In genomic region chr3:104952160-104952559, GRCh38 we compare ENCODE assay signal across 17 cellular contexts.
DNase-seq lines count a peak whose midpoint lies in the region; ATAC-seq, FAIRE-seq and TF ChIP-seq lines count a peak whose summit lies in the region.
"Had no signal": no experiment of that assay in that cellular context is flagged by ENCODE, and none has a peak within 500 bp of the region (broad histone marks: within the 10 kb centered on the region; RNA-seq: fewer than 3 reads in every experiment).

No MANE protein-coding gene starts in this region.

- H4K20me1 ChIP-seq in PC-3 (ENCODE audit: low read length) (no peaks in the 10 kb centered on the region), endothelial cell of umbilical vein (replicated peaks; ENCODE audit: control insufficient read depth, extremely low read depth, insufficient read depth, low read length) (no peaks in the 10 kb centered on the region)

- TF ChIP-seq CTCF in 22Rv1 (IDR thresholded peaks at IDR 0.05) (no peak), PC-3 (conservative IDR thresholded peaks at IDR 0.05; ENCODE audit: low read depth, low read length) (no peak), endothelial cell of umbilical vein (IDR thresholded peaks at IDR 0.05; ENCODE audit: extremely low read depth in 1 of 2, insufficient read depth in 1 of 2, low read depth in 1 of 2, low read length in 2 of 2) (no peak)

- H3K9ac ChIP-seq in PC-3 (ENCODE audit: low read length): peak overlapping the region; percentile 28
- no peak overlapping the region for H3K9ac ChIP-seq in endothelial cell of umbilical vein (replicated peaks; ENCODE audit: extremely low read depth, insufficient read depth, low read length)
- no peak overlapping the region for H3K9ac ChIP-seq in neuronal stem cell (ENCODE audit: low read depth, low read length, poor library complexity)

- H3K79me2 ChIP-seq in PC-3 (ENCODE audit: low read length): no peaks in the 10 kb centered on the region
- no peaks in the 10 kb centered on the region for H3K79me2 ChIP-seq in endothelial cell of umbilical vein (ENCODE audit: control insufficient read depth, insufficient read depth, low read length)

- no peak overlapping the region for H3K14ac ChIP-seq in neuronal stem cell (ENCODE audit: low read length)

- no peaks in the 10 kb centered on the region for H3K79me1 ChIP-seq in neuronal stem cell (ENCODE audit: low read depth, low read length)

- no peak overlapping the region for H2BK5ac ChIP-seq in neuronal stem cell (ENCODE audit: low read length)

- H3K9me2 ChIP-seq in PC-3 (replicated peaks; ENCODE audit: low read length): no peaks in the 10 kb centered on the region

- H3K4ac ChIP-seq in neuronal stem cell (ENCODE audit: low read length): no peak overlapping the region

- no peak overlapping the region for H2BK15ac ChIP-seq in neuronal stem cell (ENCODE audit: low read length)

- H3K27ac ChIP-seq in 22Rv1 (peak overlapping the region; percentile 20), PC-3 (ENCODE audit: low read length) (peak overlapping the region; percentile 92), endothelial cell of umbilical vein (ENCODE audit: insufficient read depth, low read depth, low read length) (no peak overlapping the region), neuronal stem cell (replicated peaks; ENCODE audit: low read length) (no peak overlapping the region)
- H3K27ac ChIP-seq: RWPE1 had no signal

- no peaks in the 10 kb centered on the region for H3K27me3 ChIP-seq in PC-3 (ENCODE audit: low read length)
- H3K27me3 ChIP-seq in endothelial cell of umbilical vein (ENCODE audit: control insufficient read depth in 2 of 2, insufficient read depth in 2 of 2, low read length in 2 of 2): no peaks in the 10 kb centered on the region
- H3K27me3 ChIP-seq in neuronal stem cell (ENCODE audit: control insufficient read depth in 3 of 3, insufficient read depth in 3 of 3, low read depth in 1 of 3, low read length in 3 of 3): no peaks in the 10 kb centered on the region

- POLR2A ChIA-PET in PC-3 (lab: Charles Lee; ENCODE audit: unreplicated experiment): no interaction called here
- POLR2A ChIA-PET in endothelial cell of umbilical vein (lab: Charles Lee): no interaction called here

- no peaks in the 10 kb centered on the region for H3F3A ChIP-seq in PC-3 (ENCODE audit: low read length, unreplicated experiment)

- no peak overlapping the region for H4K91ac ChIP-seq in neuronal stem cell (ENCODE audit: low read depth, low read length, poor library complexity)

- H3K9me3 ChIP-seq in PC-3 (ENCODE audit: low read length) (no peaks in the 10 kb centered on the region), endothelial cell of umbilical vein (replicated peaks; ENCODE audit: control insufficient read depth, insufficient read depth, low read length) (no peaks in the 10 kb centered on the region), neuronal stem cell (replicated peaks in 1 of 2; ENCODE audit: control insufficient read depth in 2 of 2, insufficient read depth in 1 of 2, low read depth in 1 of 2, low read length in 2 of 2) (no peaks in the 10 kb centered on the region)

- TF ChIP-seq POLR2A in endothelial cell of umbilical vein (IDR thresholded peaks at IDR 0.05; ENCODE audit: low read depth, low read length): no peak

- no peak; the same call in 1 of the 2 replicates for ATAC-seq in PC-3

- H2AK5ac ChIP-seq in neuronal stem cell (ENCODE audit: low read depth, low read length): no peak overlapping the region

- H3K18ac ChIP-seq in neuronal stem cell (ENCODE audit: low read length): no peak overlapping the region

- H3K4me2 ChIP-seq in PC-3 (ENCODE audit: low read length): peak overlapping the region; percentile 48; the same call in 1 of the 2 replicates
- H3K4me2 ChIP-seq in endothelial cell of umbilical vein (ENCODE audit: insufficient read depth, low read length): peak overlapping the region; percentile 8
- no peak overlapping the region for H3K4me2 ChIP-seq in neuronal stem cell (ENCODE audit: insufficient read depth, low read length, poor library complexity, severe bottlenecking)

- no peak for FAIRE-seq in endothelial cell of umbilical vein (lab: Jason Lieb, UNC)
- FAIRE-seq: A204.1 had no signal

- H2BK12ac ChIP-seq in neuronal stem cell (ENCODE audit: low read length): no peak overlapping the region

- DNase-seq in PC-3: no peak
- DNase-seq in endothelial cell of umbilical vein (ENCODE audit: low read depth, low spot score): peak; percentile 20
- no peak for DNase-seq in neuronal stem cell (ENCODE audit: low spot score)
- no peak for DNase-seq in anterior cingulate cortex (lab: John Stamatoyannopoulos, UW)
- DNase-seq in stimulated activated CD4-positive, alpha-beta T cell treated with anti-CD3 and anti-CD28 coated beads, Interleukin-2, amount 100 ng/mL, for 48 hours: no peak
- DNase-seq in NCI-H1105 (lab: John Stamatoyannopoulos, UW): no peak
- DNase-seq in cerebellar cortex (ENCODE audit: low spot score): no peak
- DNase-seq: COR-L47, MV-4-11, NCI-H1436, NCI-H2081, NCI-H2227 treated with DMSO at 0.1 percent for 48 hours, NCI-H526, OCI-M1 had no signal

- H3K4me3 ChIP-seq in PC-3 (ENCODE audit: low read length) (no peak overlapping the region), endothelial cell of umbilical vein (replicated peaks in 1 of 3; ENCODE audit: insufficient read depth in 1 of 3, low read depth in 1 of 3, low read length in 3 of 3) (no peak overlapping the region), neuronal stem cell (ENCODE audit: low read length in 2 of 2) (no peak overlapping the region)

- dilution Hi-C loops in endothelial cell of umbilical vein (cut with MboI; ENCODE audit: extremely low pct_ligation_motif_present, low sequenced_read_pairs): no loop called here

- H3K23ac ChIP-seq in neuronal stem cell (ENCODE audit: low read depth, low read length, poor library complexity): no peak overlapping the region

- H3K4me1 ChIP-seq in PC-3 (ENCODE audit: insufficient read depth, low read length) (peaks cover 21% of the 10 kb centered on the region), endothelial cell of umbilical vein (ENCODE audit: control insufficient read depth, extremely low read depth, insufficient read depth, low read length) (peaks cover 8% of the 10 kb centered on the region), neuronal stem cell (ENCODE audit: control insufficient read depth in 2 of 2, insufficient read depth in 1 of 2, low read depth in 1 of 2, low read length in 2 of 2) (no peaks in the 10 kb centered on the region)

- H2AFZ ChIP-seq in PC-3 (ENCODE audit: low read length) (0 out of 2 replicates have a peak overlapping the region, but pooled peaks have one; percentile 22), endothelial cell of umbilical vein (ENCODE audit: low read depth, low read length) (peak overlapping the region; percentile 14), neuronal stem cell (ENCODE audit: low read length) (peak overlapping the region; percentile 1)

- no peak overlapping the region for H2BK120ac ChIP-seq in neuronal stem cell (ENCODE audit: low read depth, low read length)

- H3K9me1 ChIP-seq in endothelial cell of umbilical vein (replicated peaks; ENCODE audit: control insufficient read depth, extremely low read depth, insufficient read depth, low read length): no peaks in the 10 kb centered on the region

- intact Hi-C loops in PC-3 (cut with micrococcal nuclease): loop anchor here (1.0 to 10.0 kb wide), 4 partner anchors 233 to 414 kb away; partner anchors contain the start of gene ALCAM
- intact Hi-C loops in endothelial cell of umbilical vein (cut with micrococcal nuclease): no loop called here

- H3K36me3 ChIP-seq in PC-3 (ENCODE audit: low read depth, low read length) (no peaks in the 10 kb centered on the region), endothelial cell of umbilical vein (ENCODE audit: control insufficient read depth in 2 of 2, extremely low read depth in 1 of 2, insufficient read depth in 2 of 2, low read length in 2 of 2) (no peaks in the 10 kb centered on the region), neuronal stem cell (replicated peaks in 1 of 2; ENCODE audit: control insufficient read depth in 2 of 2, insufficient read depth in 2 of 2, low read length in 2 of 2) (no peaks in the 10 kb centered on the region)

- BruUV-seq in PC-3 (replicated peaks; lab: Mats Ljungman, UMichigan) (no TSS peak), endothelial cell of umbilical vein (replicated peaks; lab: Mats Ljungman, UMichigan) (no TSS peak)

- CTCF ChIA-PET in PC-3 (lab: Charles Lee): no interaction called here
- CTCF ChIA-PET in endothelial cell of umbilical vein (lab: Charles Lee): interaction anchor here (0.8 to 2.7 kb wide), 4 partner anchors 8 to 31 kb away, joined by 3 to 7 read pairs (median 4); no protein-coding TSS in a partner anchor

- no peak overlapping the region for H4K8ac ChIP-seq in neuronal stem cell (ENCODE audit: low read depth, low read length)

TF ChIP-seq in endothelial cell of umbilical vein, 7 proteins besides CTCF, POLR2A, EP300 and RAD21:
- TF ChIP-seq GATA2 (IDR thresholded peaks at IDR 0.05; ENCODE audit: insufficient read depth, insufficient read length, low read depth, low read length): no peak
- TF ChIP-seq MYC (IDR thresholded peaks at IDR 0.05; ENCODE audit: low read depth, low read length): no peak
- no peak for TF ChIP-seq MAX (IDR thresholded peaks at IDR 0.05; ENCODE audit: insufficient read depth, insufficient read length)
- TF ChIP-seq POLR2AphosphoS5 (IDR thresholded peaks at IDR 0.05; ENCODE audit: insufficient read depth, low read depth, low read length): no peak
- no peak for TF ChIP-seq EZH2 (IDR thresholded peaks at IDR 0.05; ENCODE audit: borderline replicate concordance, low read depth, low read length, severe bottlenecking)
- TF ChIP-seq JUN (IDR thresholded peaks at IDR 0.05; ENCODE audit: borderline replicate concordance, insufficient read depth, insufficient read length, low read depth): no peak
- TF ChIP-seq FOS (IDR thresholded peaks at IDR 0.05; ENCODE audit: borderline replicate concordance, insufficient read depth, low read length): no peak
TF ChIP-seq in endothelial cell of umbilical vein: peak in this region for 0.

Comparison
In these comparisons a context has a peak if more than half of its experiments do, and no peak if none do; other contexts are left out.
1. H3K27ac ChIP-seq: peak in 22Rv1 (single experiment) and PC-3 (single experiment); none in endothelial cell of umbilical vein (single experiment) and neuronal stem cell (single experiment).
2. Peak in every context shown above with its lines, with median percentiles within 50 percentile points of each other: H2AFZ ChIP-seq.